Comparison of ENCODE assay signal across 8 cellular contexts in the genomic region with DNA sequence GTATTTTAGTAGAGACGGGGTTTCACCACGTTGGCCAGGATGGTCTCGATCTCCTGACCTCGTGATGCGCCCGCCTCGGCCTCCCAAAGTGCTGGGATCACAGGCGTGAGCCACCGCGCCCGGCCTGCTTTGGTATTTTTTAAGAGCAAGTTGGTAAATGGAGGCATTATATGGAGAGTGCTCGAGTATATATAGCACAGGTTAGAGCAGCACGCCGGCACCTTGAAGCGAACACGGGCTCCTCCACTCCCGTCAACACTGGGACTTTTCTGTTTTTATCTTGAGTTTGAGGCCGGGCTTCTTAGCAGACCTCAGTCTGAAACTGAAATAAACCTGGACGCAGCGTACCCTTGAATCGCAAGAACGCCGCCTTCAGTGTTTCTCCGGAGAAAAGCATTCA. TPM values are rescaled to one million over a fixed set of nuclear protein-coding genes. Genes with fewer than 3 reads are reported as not detected.
DNase-seq lines count a peak whose midpoint lies in the region; ATAC-seq and TF ChIP-seq lines count a peak whose summit lies in the region.
"Not testable (repeated sequence)": the region's sequence is repeated elsewhere in the genome, so short reads cannot be mapped to it uniquely, and the experiment has no call there.
"Had no signal": no experiment of that assay in that cellular context is flagged by ENCODE, and none has a peak within 500 bp of the region (broad histone marks: within the 10 kb centered on the region; RNA-seq: fewer than 3 reads in every experiment).

No MANE protein-coding gene starts in this region.

- H3K27ac Mint-ChIP-seq in activated CD8-positive, alpha-beta T cell treated with anti-CD3 and anti-CD28 coated beads for 36 hours; brain: not testable (repeated sequence)

- H3K27me3 Mint-ChIP-seq in activated CD8-positive, alpha-beta T cell treated with anti-CD3 and anti-CD28 coated beads for 36 hours: peaks cover 15% of the 10 kb centered on the region
- peaks cover 34% of the 10 kb centered on the region for H3K27me3 Mint-ChIP-seq in brain

- H3K27me3 ChIP-seq in NT2/D1 (ENCODE audit: insufficient read depth, insufficient read length): peaks cover 53% of the 10 kb centered on the region
- peaks cover 4 to 57% (median 29%) of the 10 kb centered on the region in 7 donors for H3K27me3 ChIP-seq in heart right ventricle
- H3K27me3 ChIP-seq in mucosa of stomach (ENCODE audit: control insufficient read depth, insufficient read depth, low read length): not testable (repeated sequence)

- not testable (repeated sequence) for TF ChIP-seq CTCF in GM12864 (IDR thresholded peaks at IDR 0.05; ENCODE audit: low read depth, low read length, missing control alignments); activated CD8-positive, alpha-beta T cell treated with anti-CD3 and anti-CD28 coated beads for 36 hours (IDR thresholded peaks at IDR 0.05); brain (conservative IDR thresholded peaks at IDR 0.05); heart right ventricle (IDR thresholded peaks at IDR 0.05)

- H3K4me1 ChIP-seq in NT2/D1 (ENCODE audit: insufficient read depth, insufficient read length): not testable (repeated sequence)
- H3K4me1 ChIP-seq in heart right ventricle: peaks cover 0 to 71% (median 9%) of the 10 kb centered on the region in 9 donors
- peaks cover 17% of the 10 kb centered on the region for H3K4me1 ChIP-seq in mucosa of stomach (ENCODE audit: control insufficient read depth, insufficient read depth, low read length)

- H3K4me3 Mint-ChIP-seq in activated CD8-positive, alpha-beta T cell treated with anti-CD3 and anti-CD28 coated beads for 36 hours: peak overlapping the region; percentile 76
- peak overlapping the region in 4 of 5 experiments; percentile 31 to 75 (median 62) for H3K4me3 Mint-ChIP-seq in brain

- CTCF ChIA-PET in activated CD8-positive, alpha-beta T cell treated with anti-CD3 and anti-CD28 coated beads for 36 hours (lab: Charles Lee): interaction anchor here (1.1 to 1.4 kb wide), 6 partner anchors 28 to 115 kb away, joined by 3 to 5 read pairs (median 4); no protein-coding TSS in a partner anchor

- not testable (repeated sequence) for DNase-seq in GM12864 (ENCODE audit: low read depth); NT2/D1 (ENCODE audit: low read depth, low spot score); activated CD8-positive, alpha-beta T cell treated with anti-CD3 and anti-CD28 coated beads for 36 hours; heart right ventricle

- not testable (repeated sequence) for H3K9ac ChIP-seq in NT2/D1 (ENCODE audit: insufficient read length, low read depth)
- peak overlapping the region; percentile 83 for H3K9ac ChIP-seq in mucosa of stomach (ENCODE audit: low read length)

- not testable (repeated sequence) for H3K4me1 Mint-ChIP-seq in activated CD8-positive, alpha-beta T cell treated with anti-CD3 and anti-CD28 coated beads for 36 hours (ENCODE audit: low read depth); brain

- peak overlapping the region in 6 of 10 donors; percentile 71 to 96 (median 78) for H3K27ac ChIP-seq in heart right ventricle
- H3K27ac ChIP-seq in skin epidermis: peak overlapping the region in 13 of 21 experiments; percentile 14 to 89 (median 86)

- not testable (repeated sequence) for H3K36me3 ChIP-seq in NT2/D1 (ENCODE audit: insufficient read depth, insufficient read length, low read length); heart right ventricle; mucosa of stomach (ENCODE audit: control insufficient read depth, insufficient read depth, low read length)

- 71 to 76% methylated on average over 24 of the region's 24 CpGs for WGBS in heart right ventricle, 2 donors

- H3K36me3 Mint-ChIP-seq in activated CD8-positive, alpha-beta T cell treated with anti-CD3 and anti-CD28 coated beads for 36 hours (ENCODE audit: low read depth); brain: not testable (repeated sequence)

- H3K4me3 ChIP-seq in GM12864 (ENCODE audit: low read depth, low read length) (peak overlapping the region; percentile 86; the same call in 1 of the 2 replicates), NT2/D1 (ENCODE audit: insufficient read length, low read depth) (peak overlapping the region; percentile 66), heart right ventricle (peak overlapping the region in 7 of 10 donors; percentile 40 to 71 (median 61)), mucosa of stomach (ENCODE audit: low read length) (peak overlapping the region; percentile 51), skin epidermis (peak overlapping the region; percentile 56 to 71 (median 63))

- H3K9me3 Mint-ChIP-seq in activated CD8-positive, alpha-beta T cell treated with anti-CD3 and anti-CD28 coated beads for 36 hours; brain: not testable (repeated sequence)

- ATAC-seq in activated CD8-positive, alpha-beta T cell treated with anti-CD3 and anti-CD28 coated beads for 36 hours; heart right ventricle: not testable (repeated sequence)

- POLR2A ChIA-PET in activated CD8-positive, alpha-beta T cell treated with anti-CD3 and anti-CD28 coated beads for 36 hours (lab: Charles Lee): interaction anchor here (0.8 kb wide), 1 partner anchor 59 kb away, joined by 3 read pairs; no protein-coding TSS in a partner anchor

- not testable (repeated sequence) for H3K9me3 ChIP-seq in NT2/D1 (ENCODE audit: insufficient read depth, low read length); heart right ventricle; mucosa of stomach (ENCODE audit: control insufficient read depth, low read length)

- intact Hi-C loops in activated CD8-positive, alpha-beta T cell treated with anti-CD3 and anti-CD28 coated beads for 36 hours (cut with micrococcal nuclease): loop anchor here (5.0 kb wide), 1 partner anchor 58 kb away; no protein-coding TSS in a partner anchor
- intact Hi-C loops in heart right ventricle (cut with DNase I): not testable (repeated sequence)

RNA-seq across cellular contexts. Expression of gene DOCK8, which starts 0.8 kb away (rescaled TPM):
- total RNA-seq in activated CD8-positive, alpha-beta T cell treated with anti-CD3 and anti-CD28 coated beads for 36 hours: 100 to 1,000 TPM; 163 to 166 TPM
- polyA plus RNA-seq in brain (ENCODE audit: insufficient read depth, low read depth, low replicate concordance) (1.3 TPM), heart right ventricle (1 to 10 TPM in 1 of 2 donors, under 1 TPM in 1; 0.83 to 2.2 TPM)
- 10 to 100 TPM in 1 of 10 donors, 1 to 10 TPM in 9; 1.6 to 24.3 (median 2.8) TPM for total RNA-seq in heart right ventricle
- polyA plus RNA-seq: neural cell had no signal

RNA-seq across cellular contexts. Expression of gene ZNG1A, which starts 35.0 kb away (rescaled TPM):
- total RNA-seq in activated CD8-positive, alpha-beta T cell treated with anti-CD3 and anti-CD28 coated beads for 36 hours: 10 to 100 TPM; 44.5 to 47.4 TPM
- polyA plus RNA-seq in brain (ENCODE audit: insufficient read depth, low read depth, low replicate concordance) (16.2 TPM), heart right ventricle (10 to 100 TPM; 14.2 to 43.4 TPM)
- total RNA-seq in heart right ventricle: 10 to 100 TPM; 17.7 to 30.4 (median 19.9) TPM

Comparison
In these comparisons a context has a peak if more than half of its experiments do, and no peak if none do; other contexts are left out.
1. RNA of gene DOCK8, which starts 0.8 kb away (total RNA-seq): 163 to 166 TPM in activated CD8-positive, alpha-beta T cell treated with anti-CD3 and anti-CD28 coated beads for 36 hours; 1.6 to 24.3 TPM in heart right ventricle; every median in the first group is over 4 times any median in the second.
2. Peak in every context shown above with its lines, with median percentiles within 50 percentile points of each other: H3K4me3 ChIP-seq.